21 cellular contexts compared by ENCODE assay signal in the genomic region with DNA sequence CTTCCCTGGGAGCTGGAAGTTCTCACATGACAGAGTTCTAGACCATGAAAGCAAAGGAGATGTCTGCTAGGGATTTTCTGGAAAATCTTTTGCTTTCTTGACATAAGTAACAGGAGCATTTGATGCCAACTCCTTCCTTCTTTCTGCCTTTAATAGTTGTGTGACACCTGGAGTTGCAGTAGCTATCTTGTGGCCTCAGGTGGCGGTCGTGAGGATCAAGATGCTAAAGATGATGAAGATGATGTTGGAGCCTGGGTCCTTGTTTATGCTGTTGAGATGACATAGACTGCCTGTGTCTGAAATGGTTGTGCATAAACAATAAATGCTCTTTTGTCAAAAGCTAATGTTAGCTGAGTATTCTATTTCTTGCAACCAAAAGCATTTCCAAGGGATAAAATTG. TPM values are rescaled to one million over a fixed set of nuclear protein-coding genes. Genes with fewer than 3 reads are reported as not detected.
DNase-seq lines count a peak whose midpoint lies in the region; ATAC-seq, FAIRE-seq and TF ChIP-seq lines count a peak whose summit lies in the region.
"Had no signal": no experiment of that assay in that cellular context is flagged by ENCODE, and none has a peak within 500 bp of the region (broad histone marks: within the 10 kb centered on the region; RNA-seq: fewer than 3 reads in every experiment).

No MANE protein-coding gene starts in this region.

- 0 out of 2 replicates have a peak, but pooled peaks cover 3% of the 10 kb centered on the region for H3K27me3 ChIP-seq in KMS-11 (ENCODE audit: insufficient read depth, low read depth)
- H3K27me3 ChIP-seq in OCI-LY1 (ENCODE audit: insufficient read depth, low read length) = no peaks in the 10 kb centered on the region; the same call in 1 of the 2 replicates
- peaks cover 84% of the 10 kb centered on the region for H3K27me3 ChIP-seq in WERI-Rb-1 (ENCODE audit: insufficient read depth, low read depth, severe bottlenecking)

- no peaks in the 10 kb centered on the region for H4K20me1 ChIP-seq in KMS-11 (ENCODE audit: insufficient read depth)
- no peaks in the 10 kb centered on the region for H4K20me1 ChIP-seq in OCI-LY1 (ENCODE audit: insufficient read depth, low read length)

- ATAC-seq in GM19023 (IDR thresholded peaks at IDR 0.05; ENCODE audit: unreplicated experiment) (no peak), GM21723 (IDR thresholded peaks at IDR 0.05; ENCODE audit: unreplicated experiment) (no peak)

- H3K9me2 ChIP-seq in OCI-LY1 (ENCODE audit: low read depth, low read length) = no peaks in the 10 kb centered on the region
- H3K9me2 ChIP-seq: SK-N-SH had no signal

- intact Hi-C loops in kidney (cut with DNase I) = no loop called here

- H3K36me3 ChIP-seq in KMS-11 (ENCODE audit: insufficient read depth) (no peaks in the 10 kb centered on the region), OCI-LY1 (ENCODE audit: insufficient read depth, low read length) (no peaks in the 10 kb centered on the region), WERI-Rb-1 (no peaks in the 10 kb centered on the region), kidney (ENCODE audit: control insufficient read depth in 1 of 2, insufficient read depth in 2 of 2, low read length in 2 of 2) (no peaks in the 10 kb centered on the region)
- H3K36me3 ChIP-seq: HAP-1 had no signal

- peaks cover 27% of the 10 kb centered on the region for H3K4me1 ChIP-seq in KMS-11 (ENCODE audit: low read depth, poor library complexity, severe bottlenecking)
- peaks cover 4% of the 10 kb centered on the region for H3K4me1 ChIP-seq in OCI-LY1 (ENCODE audit: insufficient read depth, low read length, severe bottlenecking)
- peaks cover 7 to 12% of the 10 kb centered on the region in 2 donors for H3K4me1 ChIP-seq in kidney (ENCODE audit: control insufficient read depth in 1 of 2, insufficient read depth in 1 of 2, low read depth in 1 of 2, low read length in 2 of 2)
- H3K4me1 ChIP-seq: HAP-1 had no signal

- H3K9ac ChIP-seq in KMS-11 (no peak overlapping the region), OCI-LY1 (ENCODE audit: low read length) (no peak overlapping the region), kidney (ENCODE audit: low read length in 2 of 2) (no peak overlapping the region)
- H3K9ac ChIP-seq: SK-N-SH had no signal

- no peaks in the 10 kb centered on the region for H3F3A ChIP-seq in OCI-LY1 (ENCODE audit: insufficient read depth, low read length)

- no peak overlapping the region for H3K27ac ChIP-seq in KMS-11
- H3K27ac ChIP-seq in OCI-LY1 (ENCODE audit: low read depth, low read length, poor library complexity, severe bottlenecking) = no peak overlapping the region
- no peak overlapping the region for H3K27ac ChIP-seq in WERI-Rb-1
- no peak overlapping the region for H3K27ac ChIP-seq in kidney (ENCODE audit: low read depth in 2 of 2, low read length in 2 of 2)

- no peak for FAIRE-seq in kidney (lab: Jason Lieb, UNC)
- FAIRE-seq: RCC 7860 had no signal

- DNase-seq in WERI-Rb-1 (no peak), NCI-H748 treated with DMSO at 0.1 percent for 48 hours (lab: John Stamatoyannopoulos, UW) (no peak), kidney (no peak)
- DNase-seq: Calu3; CD4-positive, alpha-beta T cell; DMS79; NCI-H1105 treated with DMSO at 0.1 percent for 48 hours; NCI-H1694 treated with DMSO at 0.1 percent for 48 hours; NCI-H2107; NCI-H226; NCI-H524 treated with DMSO at 0.1 percent for 48 hours; SHP77; SK-N-SH; T-helper 1 cell had no signal

- H2AFZ ChIP-seq in KMS-11 (ENCODE audit: low read depth) (no peak overlapping the region), OCI-LY1 (ENCODE audit: low read length) (no peak overlapping the region)

- H3K4me3 ChIP-seq in KMS-11 (IDR thresholded peaks at IDR 0.05; ENCODE audit: insufficient read depth, low read depth, low read length) = no peak overlapping the region
- H3K4me3 ChIP-seq in OCI-LY1 (ENCODE audit: low read depth, low read length, poor library complexity, severe bottlenecking) = no peak overlapping the region
- H3K4me3 ChIP-seq in WERI-Rb-1 (ENCODE audit: low read depth, low read length) = no peak overlapping the region
- no peak overlapping the region for H3K4me3 ChIP-seq in kidney (ENCODE audit: low read length in 2 of 2)
- H3K4me3 ChIP-seq: HAP-1 had no signal

- H3K9me3 ChIP-seq in OCI-LY1 (ENCODE audit: low read length) = no peaks in the 10 kb centered on the region
- no peaks in the 10 kb centered on the region for H3K9me3 ChIP-seq in WERI-Rb-1 (ENCODE audit: severe bottlenecking)
- H3K9me3 ChIP-seq in kidney (ENCODE audit: control insufficient read depth in 1 of 2, low read length in 2 of 2) = no peaks in the 10 kb centered on the region
- H3K9me3 ChIP-seq: HAP-1, SK-N-SH had no signal

- peak; percentile 24; the same call in 1 of the 3 replicates for TF ChIP-seq CTCF in GM12872 (IDR thresholded peaks at IDR 0.05; ENCODE audit: insufficient read depth, low read depth, low read length)
- TF ChIP-seq CTCF in KMS-11 (conservative IDR thresholded peaks at IDR 0.05; ENCODE audit: low read depth, low read length) = peak; percentile 40; the same call in 1 of the 2 replicates
- peak; percentile 46 for TF ChIP-seq CTCF in OCI-LY1 (IDR thresholded peaks at IDR 0.05; ENCODE audit: low read length)
- TF ChIP-seq CTCF in WERI-Rb-1 (IDR thresholded peaks at IDR 0.05; ENCODE audit: low read depth, low read length) = peak; percentile 16; the same call in 1 of the 2 replicates
- no peak for TF ChIP-seq CTCF in kidney (IDR thresholded peaks at IDR 0.05; ENCODE audit: borderline replicate concordance, extremely low read depth, insufficient read depth)

- H3K4me2 ChIP-seq in KMS-11 (no peak overlapping the region), OCI-LY1 (ENCODE audit: low read length) (no peak overlapping the region)

- no peaks in the 10 kb centered on the region for H3K79me2 ChIP-seq in KMS-11 (ENCODE audit: insufficient read depth, low read depth)
- no peaks in the 10 kb centered on the region for H3K79me2 ChIP-seq in OCI-LY1 (ENCODE audit: insufficient read depth, low read length)

RNA-seq across cellular contexts. Expression of gene KIRREL1, which starts 32.7 kb away (rescaled TPM):
- total RNA-seq in kidney = 54.9 TPM
- 13.7 TPM for polyA plus RNA-seq in kidney (ENCODE audit: insufficient read depth, low read depth, low replicate concordance)
- total RNA-seq: CD4-positive, alpha-beta T cell had no signal
